ENCODE assay signal across 25 cellular contexts in genomic region chr16:16985707-16986106, GRCh38.
"Had no signal": no experiment of that assay in that cellular context is flagged by ENCODE, and none has a peak within 500 bp of the region (broad histone marks: within the 10 kb centered on the region; RNA-seq: fewer than 3 reads in every experiment).

No MANE protein-coding gene starts in this region.

- H3K27ac Mint-ChIP-seq: progenitor cell of endocrine pancreas; stimulated activated memory B cell treated with anti-CD40 and anti-IgM and Interleukin-4, amounts not matched to agents 10 μg/mL and 1 μg/mL and 100 μg/mL, for 72 hours; stimulated activated naive CD8-positive, alpha-beta T cell treated with anti-CD3 and anti-CD28 coated beads, Interleukin-15, amount 100 ng/mL, for 72 hours had no signal

- H3K27me3 ChIP-seq: ovary, right atrium auricular region, right lobe of liver, thyroid gland, transverse colon, upper lobe of left lung, vagina had no signal

- H3K4me3 Mint-ChIP-seq: naive thymus-derived CD8-positive, alpha-beta T cell; stimulated activated memory B cell treated with anti-CD40 and anti-IgM and Interleukin-4, amounts not matched to agents 10 μg/mL and 1 μg/mL and 100 μg/mL, for 72 hours; stimulated activated naive CD8-positive, alpha-beta T cell treated with anti-CD3 and anti-CD28 coated beads, Interleukin-15, amount 100 ng/mL, for 72 hours had no signal

- H3K9me3 ChIP-seq: lower lobe of right lung, ovary, right lobe of liver, thyroid gland, transverse colon, upper lobe of left lung, vagina had no signal

- H3K4me1 Mint-ChIP-seq: stimulated activated naive CD8-positive, alpha-beta T cell treated with anti-CD3 and anti-CD28 coated beads, Interleukin-15, amount 100 ng/mL, for 72 hours had no signal

- DNase-seq: kidney glomerular epithelial cell; left cardiac atrium; left ventricle myocardium superior; lower lobe of right lung; mammary epithelial cell; mesenchymal stem cell; naive thymus-derived CD8-positive, alpha-beta T cell; ovary; right lobe of liver; stimulated activated CD4-positive, alpha-beta T cell treated with anti-CD3 and anti-CD28 coated beads, Interleukin-1b, Interleukin-23, amount 100 ng/mL, for 48 hours; stimulated activated CD4-positive, alpha-beta T cell treated with anti-CD3 and anti-CD28 coated beads, Interleukin-2, amount 100 ng/mL, for 48 hours; stimulated activated CD4-positive, alpha-beta T cell treated with anti-CD3 and anti-CD28 coated beads, Interleukin-4, amount 100 ng/mL, for 4 hours; stimulated activated CD8-positive, alpha-beta memory T cell treated with anti-CD3 and anti-CD28 coated beads, Interleukin-4, amount 100 ng/mL, for 48 hours; stimulated activated naive CD4-positive, alpha-beta T cell treated with Interleukin-2 at 50 U/mL for 16 hours; stimulated activated naive CD8-positive, alpha-beta T cell treated with anti-CD3 and anti-CD28 coated beads, Interleukin-15, amount 100 ng/mL, for 72 hours; substantia nigra; thyroid gland; transverse colon; upper lobe of left lung had no signal

- H3K27ac ChIP-seq: lower lobe of right lung, ovary, right atrium auricular region, right lobe of liver, thyroid gland, transverse colon, upper lobe of left lung, vagina had no signal

- ATAC-seq: left cardiac atrium; left lobe of liver; left ventricle myocardium superior; lower lobe of right lung; naive thymus-derived CD8-positive, alpha-beta T cell; right lobe of liver; stimulated activated memory B cell treated with anti-CD40 and anti-IgM and Interleukin-4, amounts not matched to agents 10 μg/mL and 1 μg/mL and 100 μg/mL, for 72 hours; stimulated activated naive CD8-positive, alpha-beta T cell treated with anti-CD3 and anti-CD28 coated beads, Interleukin-15, amount 100 ng/mL, for 72 hours had no signal

- H3K36me3 Mint-ChIP-seq: naive thymus-derived CD8-positive, alpha-beta T cell; stimulated activated memory B cell treated with anti-CD40 and anti-IgM and Interleukin-4, amounts not matched to agents 10 μg/mL and 1 μg/mL and 100 μg/mL, for 72 hours had no signal

- H3K4me1 ChIP-seq: lower lobe of right lung, right atrium auricular region, right lobe of liver, thyroid gland, upper lobe of left lung, vagina had no signal

- H3K27me3 Mint-ChIP-seq: naive thymus-derived CD8-positive, alpha-beta T cell; progenitor cell of endocrine pancreas; stimulated activated memory B cell treated with anti-CD40 and anti-IgM and Interleukin-4, amounts not matched to agents 10 μg/mL and 1 μg/mL and 100 μg/mL, for 72 hours; stimulated activated naive CD8-positive, alpha-beta T cell treated with anti-CD3 and anti-CD28 coated beads, Interleukin-15, amount 100 ng/mL, for 72 hours had no signal

- H3K4me3 ChIP-seq: lower lobe of right lung, ovary, right atrium auricular region, right lobe of liver, smooth muscle cell, thyroid gland, transverse colon, upper lobe of left lung, vagina had no signal

- H3K36me3 ChIP-seq: lower lobe of right lung, ovary, right atrium auricular region, right lobe of liver, thyroid gland, transverse colon, upper lobe of left lung, vagina had no signal
